ENCODE assay signal across 8 cellular contexts in the genomic region with DNA sequence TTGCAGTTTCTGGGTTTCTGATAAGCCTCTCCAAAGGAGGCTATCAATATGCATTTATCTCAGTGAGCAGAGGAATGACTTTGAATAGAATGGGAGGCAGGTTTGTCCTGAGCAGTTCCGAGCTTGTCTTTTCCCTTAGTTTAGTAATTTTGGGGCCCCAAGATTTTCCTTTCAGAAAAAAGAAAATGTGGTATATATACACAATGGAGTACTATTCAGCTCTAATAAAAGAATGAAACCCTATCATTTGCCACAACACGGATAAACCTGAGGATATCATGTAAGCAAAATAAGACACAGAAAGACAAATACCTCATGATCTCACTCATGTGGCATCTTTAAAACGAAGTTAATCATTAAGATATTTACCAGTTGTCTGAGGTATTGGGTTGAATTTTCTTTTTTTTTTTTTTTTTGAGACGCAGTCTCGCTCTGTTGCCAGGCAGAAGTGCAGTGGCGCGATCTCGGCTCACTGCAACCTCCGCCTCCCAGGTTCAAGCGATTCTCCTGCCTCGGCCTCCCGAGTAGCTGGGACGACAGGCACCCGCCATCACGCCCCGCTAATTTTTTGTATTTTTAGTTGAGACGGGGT. TPM values are rescaled to one million over a fixed set of nuclear protein-coding genes. Genes with fewer than 3 reads are reported as not detected.
A peak's percentile ranks its signal among the peaks of the same experiment; 100 is the strongest.
DNase-seq lines count a peak whose midpoint lies in the region; ATAC-seq and TF ChIP-seq lines count a peak whose summit lies in the region.

No MANE protein-coding gene starts in this region.

- no peak for DNase-seq in BJ (ENCODE audit: low read depth)
- DNase-seq in RWPE1 (ENCODE audit: low spot score), result no peak
- DNase-seq in epithelial cell of prostate (ENCODE audit: low read depth, low spot score), result no peak
- no peak for DNase-seq in neural crest cell (ENCODE audit: low read depth, low spot score)
- no peak for DNase-seq in RPMI8226
- no peak for DNase-seq in SW 1271 (lab: John Stamatoyannopoulos, UW)
- no peak for DNase-seq in ureter (ENCODE audit: low spot score)

- H3K9me3 Mint-ChIP-seq in neural crest cell, result peaks cover 2% of the 10 kb centered on the region

- POLR2A ChIA-PET in BJ (lab: Charles Lee) (no interaction called here), RWPE1 (lab: Yijun Ruan, JAX; ENCODE audit: low non-redundant PET) (interaction anchor here (0.7 kb wide), 2 partner anchors 19 to 22 kb away, joined by 6 to 7 read pairs; no protein-coding TSS in a partner anchor)

- no peaks in the 10 kb centered on the region for H3K27me3 ChIP-seq in BJ (ENCODE audit: control insufficient read depth, insufficient read depth, low read length)

- H3K4me3 Mint-ChIP-seq in neural crest cell, result peak overlapping the region; percentile 95

- H3K27ac Mint-ChIP-seq in neural crest cell (ENCODE audit: unreplicated experiment), result peak overlapping the region; percentile 98

- no peaks in the 10 kb centered on the region for H3K27me3 Mint-ChIP-seq in neural crest cell (ENCODE audit: low read depth)

- H3K36me3 Mint-ChIP-seq in neural crest cell (ENCODE audit: low read depth), result peaks cover 50% of the 10 kb centered on the region

- peaks cover 24% of the 10 kb centered on the region for H3K4me1 Mint-ChIP-seq in neural crest cell

- CTCF ChIA-PET in BJ (lab: Yijun Ruan, JAX), result no interaction called here
- CTCF ChIA-PET in RWPE1 (lab: Yijun Ruan, JAX), result no interaction called here

- ATAC-seq in GM21529 (IDR thresholded peaks at IDR 0.05; ENCODE audit: unreplicated experiment), result peak; percentile 5

- peak overlapping the region; percentile 79 for H3K27ac ChIP-seq in RWPE1
- H3K27ac ChIP-seq in epithelial cell of prostate, result peak overlapping the region; percentile 69

- peaks cover 8% of the 10 kb centered on the region for H3K36me3 ChIP-seq in BJ (ENCODE audit: control insufficient read depth, insufficient read depth, low read length)

- TF ChIP-seq CTCF in BJ (IDR thresholded peaks at IDR 0.05; ENCODE audit: insufficient read depth, low read depth, low read length) (no peak), RWPE1 (conservative IDR thresholded peaks at IDR 0.05; ENCODE audit: low read depth) (no peak), neural crest cell (conservative IDR thresholded peaks at IDR 0.05) (no peak)

- peak overlapping the region; percentile 74 for H3K4me3 ChIP-seq in BJ (ENCODE audit: low read depth, low read length)

RNA-seq across cellular contexts. Expression of a gene that starts 0.5 kb away (rescaled TPM):
- polyA plus RNA-seq in BJ (2011; rRNA removed), result 5.7 and 8.8 TPM in 2 replicates
- polyA minus RNA-seq in BJ (2011; rRNA and poly(A)+ RNA removed), result 6.0 and 6.8 TPM in 2 replicates
- total RNA-seq in neural crest cell, result 36.6 and 37.5 TPM in 2 replicates
- 52.7 TPM for total RNA-seq in ureter

RNA-seq across cellular contexts. Expression of a gene that starts 0.6 kb away (rescaled TPM):
- 41.0 and 55.9 TPM in 2 replicates for polyA plus RNA-seq in BJ (2011; rRNA removed)
- 33.3 and 40.0 TPM in 2 replicates for polyA minus RNA-seq in BJ (2011; rRNA and poly(A)+ RNA removed)
- 51.1 and 52.5 TPM in 2 replicates for total RNA-seq in neural crest cell
- total RNA-seq in ureter, result 102 TPM
